In genomic region chr15:63436872-63437375, GRCh38 we compare ENCODE assay signal across 8 cellular contexts. TPM values are rescaled to one million over a fixed set of nuclear protein-coding genes. Genes with fewer than 3 reads are reported as not detected.
DNase-seq lines count a peak whose midpoint lies in the region; ATAC-seq and TF ChIP-seq lines count a peak whose summit lies in the region.

No MANE protein-coding gene starts in this region.

- no peaks in the 10 kb centered on the region for H3K36me3 Mint-ChIP-seq in naive thymus-derived CD8-positive, alpha-beta T cell

- H3K9ac ChIP-seq in NT2/D1 (ENCODE audit: insufficient read length, low read depth): peak overlapping the region; percentile 43

- no peak overlapping the region for H3K4me3 ChIP-seq in NT2/D1 (ENCODE audit: insufficient read length, low read depth)
- no peak overlapping the region for H3K4me3 ChIP-seq in epithelial cell of proximal tubule (ENCODE audit: low read depth, low read length)

- peak overlapping the region; percentile 3 to 91 (median 59) for H3K4me3 Mint-ChIP-seq in naive thymus-derived CD8-positive, alpha-beta T cell

- H3K36me3 ChIP-seq in NT2/D1 (ENCODE audit: insufficient read depth, insufficient read length, low read length): no peaks in the 10 kb centered on the region

- TF ChIP-seq CTCF in epithelial cell of proximal tubule (conservative IDR thresholded peaks at IDR 0.05; ENCODE audit: low read depth, low read length): no peak

- H3K9me3 ChIP-seq in NT2/D1 (ENCODE audit: insufficient read depth, low read length): no peaks in the 10 kb centered on the region

- DNase-seq in DMS79 treated with DMSO at 0.1 percent for 48 hours (lab: John Stamatoyannopoulos, UW): peak; percentile 28
- DNase-seq in DMS79 (lab: John Stamatoyannopoulos, UW): no peak
- DNase-seq in NT2/D1 (ENCODE audit: low read depth, low spot score): peak; percentile 71
- peak; percentile 60 for DNase-seq in activated T-cell treated with anti-CD3 and anti-CD28 coated beads for 24 hours (ENCODE audit: low read depth)
- peak; percentile 29 for DNase-seq in epithelial cell of proximal tubule (ENCODE audit: low read depth)
- DNase-seq in naive thymus-derived CD8-positive, alpha-beta T cell: peak; percentile 71 to 94 (median 83)
- peak; percentile 21 for DNase-seq in stimulated activated CD8-positive, alpha-beta memory T cell treated with anti-CD3 and anti-CD28 coated beads, Interleukin-7, amount 100 ng/mL, for 24 hours (ENCODE audit: low read depth)

- peak overlapping the region; percentile 81 to 99 (median 96) for H3K27ac Mint-ChIP-seq in naive thymus-derived CD8-positive, alpha-beta T cell

- peak; percentile 95 to 98 for ATAC-seq in naive thymus-derived CD8-positive, alpha-beta T cell
- no peak for ATAC-seq in GM18868 (IDR thresholded peaks at IDR 0.05; ENCODE audit: unreplicated experiment)

- no peaks in the 10 kb centered on the region for H3K27me3 Mint-ChIP-seq in naive thymus-derived CD8-positive, alpha-beta T cell

- H3K9me3 Mint-ChIP-seq in naive thymus-derived CD8-positive, alpha-beta T cell: no peaks in the 10 kb centered on the region

- peaks cover 15 to 56% (median 38%) of the 10 kb centered on the region in 4 donors for H3K4me1 Mint-ChIP-seq in naive thymus-derived CD8-positive, alpha-beta T cell

- peaks cover 8% of the 10 kb centered on the region for H3K4me1 ChIP-seq in NT2/D1 (ENCODE audit: insufficient read depth, insufficient read length)

- POLR2A ChIA-PET in naive thymus-derived CD8-positive, alpha-beta T cell (lab: Charles Lee): interaction anchor here (1.1 to 3.9 kb wide), 4 partner anchors 10 to 245 kb away, joined by 3 to 25 read pairs (median 9); partner anchors contain the start of gene USP3

- no peaks in the 10 kb centered on the region for H3K27me3 ChIP-seq in NT2/D1 (ENCODE audit: insufficient read depth, insufficient read length)

RNA-seq across cellular contexts. Expression of gene CA12, which starts 55.3 kb away (rescaled TPM):
- 6.3 and 19.7 TPM in 2 replicates for total RNA-seq in epithelial cell of proximal tubule
- total RNA-seq in naive thymus-derived CD8-positive, alpha-beta T cell: not detected
- polyA plus RNA-seq in naive thymus-derived CD8-positive, alpha-beta T cell: not detected
